Comparison of ENCODE assay signal across 8 cellular contexts in genomic region chr19:49084206-49085019, GRCh38. TPM values are rescaled to one million over a fixed set of nuclear protein-coding genes. Genes with fewer than 3 reads are reported as not detected.
A peak's percentile ranks its signal among the peaks of the same experiment; 100 is the strongest.
DNase-seq lines count a peak whose midpoint lies in the region; ATAC-seq and TF ChIP-seq lines count a peak whose summit lies in the region.

No MANE protein-coding gene starts in this region.

- ATAC-seq in CD4-positive, alpha-beta T cell (ENCODE audit: poor library complexity) = no peak
- ATAC-seq in GM19324 (IDR thresholded peaks at IDR 0.05; ENCODE audit: low FRiP score, unreplicated experiment) (no peak), HG02870 (IDR thresholded peaks at IDR 0.05; ENCODE audit: unreplicated experiment) (no peak)

- peaks cover 9 to 13% of the 10 kb centered on the region in 2 donors for H3K4me1 ChIP-seq in duodenal mucosa (ENCODE audit: control insufficient read depth in 1 of 2, insufficient read depth in 2 of 2, low read length in 2 of 2)

- intact Hi-C loops in CD4-positive, alpha-beta T cell (cut with DNase I, micrococcal nuclease) = loop anchor here in 1 of 2 experiments (5.0 to 10.0 kb wide), 3 partner anchors 87 to 1720 kb away; partner anchors contain the start of gene RPL13A

- DNase-seq in CD4-positive, alpha-beta T cell = no peak
- DNase-seq in NCI-H146 treated with DMSO at 0.1 percent for 48 hours (lab: John Stamatoyannopoulos, UW; ENCODE audit: unreplicated experiment) = peak; percentile 45
- no peak for DNase-seq in neural crest cell (ENCODE audit: low read depth, low spot score)
- DNase-seq in GM10266 (ENCODE audit: extremely low spot score) = no peak
- no peak for DNase-seq in putamen (ENCODE audit: low spot score)

- H3K27me3 Mint-ChIP-seq in CD4-positive, alpha-beta T cell = peaks cover 12% of the 10 kb centered on the region
- peaks cover 10% of the 10 kb centered on the region for H3K27me3 Mint-ChIP-seq in neural crest cell (ENCODE audit: low read depth)

- H3K27ac Mint-ChIP-seq in CD4-positive, alpha-beta T cell = peak overlapping the region; percentile 87
- H3K27ac Mint-ChIP-seq in neural crest cell (ENCODE audit: unreplicated experiment) = no peak overlapping the region

- peak overlapping the region; percentile 75 for H3K27ac ChIP-seq in CD4-positive, alpha-beta T cell (ENCODE audit: low read depth, low read length)
- H3K27ac ChIP-seq in duodenal mucosa (ENCODE audit: low read depth, low read length) = peak overlapping the region; percentile 80

- H3K4me3 Mint-ChIP-seq in CD4-positive, alpha-beta T cell = peak overlapping the region; percentile 86
- peak overlapping the region; percentile 83 for H3K4me3 Mint-ChIP-seq in neural crest cell

- no peaks in the 10 kb centered on the region for H3K9me3 Mint-ChIP-seq in CD4-positive, alpha-beta T cell
- no peaks in the 10 kb centered on the region for H3K9me3 Mint-ChIP-seq in neural crest cell

- CTCF ChIA-PET in CD4-positive, alpha-beta T cell (lab: Charles Lee) = no interaction called here

- H3K27me3 ChIP-seq in CD4-positive, alpha-beta T cell (ENCODE audit: control insufficient read depth, insufficient read depth, low read length) = no peaks in the 10 kb centered on the region
- no peaks in the 10 kb centered on the region for H3K27me3 ChIP-seq in duodenal mucosa (ENCODE audit: control insufficient read depth in 1 of 2, insufficient read depth in 2 of 2, low read length in 2 of 2)

- peaks cover 33% of the 10 kb centered on the region for H3K4me1 Mint-ChIP-seq in CD4-positive, alpha-beta T cell (ENCODE audit: low read depth)
- peaks cover 24% of the 10 kb centered on the region for H3K4me1 Mint-ChIP-seq in neural crest cell

- peaks cover 39% of the 10 kb centered on the region for H3K36me3 Mint-ChIP-seq in CD4-positive, alpha-beta T cell (ENCODE audit: low read depth)
- peaks cover 5% of the 10 kb centered on the region for H3K36me3 Mint-ChIP-seq in neural crest cell (ENCODE audit: low read depth)

- peak overlapping the region; percentile 81 to 99 for H3K4me3 ChIP-seq in duodenal mucosa (ENCODE audit: low read depth in 1 of 2, low read length in 2 of 2)

- no peaks in the 10 kb centered on the region for H3K9me3 ChIP-seq in CD4-positive, alpha-beta T cell (ENCODE audit: control insufficient read depth, low read length)
- no peaks in the 10 kb centered on the region for H3K9me3 ChIP-seq in duodenal mucosa (ENCODE audit: control insufficient read depth in 1 of 2, low read length in 2 of 2)

- POLR2A ChIA-PET in CD4-positive, alpha-beta T cell (lab: Charles Lee) = interaction anchor here (0.7 kb wide), 1 partner anchor 972 kb away, joined by 3 read pairs; no protein-coding TSS in a partner anchor

- H3K9ac ChIP-seq in duodenal mucosa (ENCODE audit: low read depth in 1 of 2, low read length in 2 of 2) = peak overlapping the region; percentile 82 to 94

- H3K36me3 ChIP-seq in duodenal mucosa (ENCODE audit: control insufficient read depth in 1 of 2, insufficient read depth in 2 of 2, low read length in 2 of 2) = peaks cover 6 to 15% of the 10 kb centered on the region in 2 donors

- no peak for TF ChIP-seq CTCF in CD4-positive, alpha-beta T cell (IDR thresholded peaks at IDR 0.05)
- TF ChIP-seq CTCF in neural crest cell (conservative IDR thresholded peaks at IDR 0.05) = no peak
- TF ChIP-seq CTCF in GM10266 (IDR thresholded peaks at IDR 0.05; ENCODE audit: control insufficient read depth, insufficient read depth, low read depth, missing control alignments) = no peak

RNA-seq across cellular contexts. Expression of gene SNRNP70, which starts 0.8 kb away (rescaled TPM):
- total RNA-seq in CD4-positive, alpha-beta T cell = 100 to 1,000 TPM; 375 to 397 TPM
- total RNA-seq in neural crest cell = 291 and 303 TPM in 2 replicates

RNA-seq across cellular contexts. Expression of gene KCNA7, which starts 11.9 kb away (rescaled TPM):
- total RNA-seq in CD4-positive, alpha-beta T cell = not detected
- total RNA-seq in neural crest cell = not detected in 2 replicates

RNA-seq across cellular contexts. Expression of gene NTF4, which starts 19.8 kb away (rescaled TPM):
- total RNA-seq in CD4-positive, alpha-beta T cell = not detected
- total RNA-seq in neural crest cell = not detected in 2 replicates

RNA-seq across cellular contexts. Expression of gene CGB7, which starts 26.9 kb away (rescaled TPM):
- total RNA-seq in CD4-positive, alpha-beta T cell = not detected
- not detected in 2 replicates for total RNA-seq in neural crest cell

RNA-seq across cellular contexts. Expression of gene LIN7B, which starts 29.8 kb away (rescaled TPM):
- 1 to 10 TPM; 6.4 to 6.6 TPM for total RNA-seq in CD4-positive, alpha-beta T cell
- total RNA-seq in neural crest cell = 5.4 and 7.5 TPM in 2 replicates
